In the genomic region with DNA sequence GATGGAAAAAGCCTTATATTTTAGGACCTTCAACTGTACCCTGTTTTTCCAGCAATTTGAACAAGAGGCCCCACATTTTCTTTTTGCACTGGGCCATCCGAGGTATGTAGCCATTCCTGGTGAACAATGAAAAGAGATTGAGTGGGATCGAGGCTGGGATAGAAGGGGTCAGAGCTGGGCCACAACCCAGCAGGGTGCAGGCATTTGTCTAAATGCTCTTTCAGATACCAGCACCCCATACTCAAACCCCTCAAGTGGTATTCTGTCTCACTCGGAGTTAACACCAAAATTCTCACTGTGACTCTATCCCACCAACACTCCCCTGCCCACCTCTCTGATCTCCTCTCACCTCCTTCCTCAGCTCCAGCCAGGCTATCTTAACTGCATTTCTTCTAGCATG, we compare ENCODE assay signal across 12 cellular contexts.
"Had no signal": no experiment of that assay in that cellular context is flagged by ENCODE, and none has a peak within 500 bp of the region (broad histone marks: within the 10 kb centered on the region; RNA-seq: fewer than 3 reads in every experiment).

No MANE protein-coding gene starts in this region.

- H3K4me2 ChIP-seq: hepatocyte had no signal

- DNase-seq: activated CD4-positive, alpha-beta T cell treated with anti-CD3 and anti-CD28 coated beads, Interleukin-2, amount 50 U/mL, for 4 hours; activated CD4-positive, CD25-positive, alpha-beta regulatory T cell treated with anti-CD3 and anti-CD28 coated beads, Interleukin-2, amount 50 U/mL, for 72 hours; activated naive CD4-positive, alpha-beta T cell treated with anti-CD3 and anti-CD28 coated beads for 36 hours; activated naive CD8-positive, alpha-beta T cell treated with anti-CD3 and anti-CD28 coated beads, Interleukin-2, amount 50 U/mL, for 24 hours; stimulated activated CD4-positive, alpha-beta T cell treated with anti-CD3 and anti-CD28 coated beads, Interleukin-2, amount 100 ng/mL, for 48 hours; tibial artery had no signal

- H3K27ac Mint-ChIP-seq: activated naive CD4-positive, alpha-beta T cell treated with anti-CD3 and anti-CD28 coated beads for 36 hours; activated naive CD8-positive, alpha-beta T cell treated with anti-CD3 and anti-CD28 coated beads, Interleukin-2, amount 50 U/mL, for 24 hours; activated T-helper 2 cell treated with anti-CD3 and anti-CD28 coated beads, Interferon-gamma antibody, Interleukin-2, Interleukin-4, amounts not matched to agents 10 μg/mL and 5 μg/mL and 100 μg/mL, durations not matched to agents 14 hours and 24 hours and 36 hours; natural killer cell treated with Interleukin-12 subunit alpha and Interleukin-12 subunit beta and Interleukin-15 and Interleukin-18, amount 100 ng/mL, for 72 hours; stimulated activated memory B cell treated with anti-CD40 and anti-IgM and Interleukin-4, amounts not matched to agents 10 μg/mL and 1 μg/mL and 100 μg/mL, for 72 hours had no signal

- H3K27me3 ChIP-seq: ascending aorta, breast epithelium, hepatocyte, tibial artery had no signal

- ATAC-seq: activated naive CD8-positive, alpha-beta T cell treated with anti-CD3 and anti-CD28 coated beads, Interleukin-2, amount 50 U/mL, for 24 hours; natural killer cell treated with Interleukin-12 subunit alpha and Interleukin-12 subunit beta and Interleukin-15 and Interleukin-18, amount 100 ng/mL, for 72 hours; stimulated activated memory B cell treated with anti-CD40 and anti-IgM and Interleukin-4, amounts not matched to agents 10 μg/mL and 1 μg/mL and 100 μg/mL, for 72 hours had no signal

- H3K9me3 Mint-ChIP-seq: stimulated activated memory B cell treated with anti-CD40 and anti-IgM and Interleukin-4, amounts not matched to agents 10 μg/mL and 1 μg/mL and 100 μg/mL, for 72 hours had no signal

- H3K9me3 ChIP-seq: ascending aorta, breast epithelium, tibial artery had no signal

- H3K27ac ChIP-seq: ascending aorta, breast epithelium, hepatocyte, tibial artery had no signal

- H3K36me3 Mint-ChIP-seq: stimulated activated memory B cell treated with anti-CD40 and anti-IgM and Interleukin-4, amounts not matched to agents 10 μg/mL and 1 μg/mL and 100 μg/mL, for 72 hours had no signal

- H2AFZ ChIP-seq: hepatocyte had no signal

- H3K4me3 Mint-ChIP-seq: activated naive CD4-positive, alpha-beta T cell treated with anti-CD3 and anti-CD28 coated beads for 36 hours; activated naive CD8-positive, alpha-beta T cell treated with anti-CD3 and anti-CD28 coated beads, Interleukin-2, amount 50 U/mL, for 24 hours; natural killer cell treated with Interleukin-12 subunit alpha and Interleukin-12 subunit beta and Interleukin-15 and Interleukin-18, amount 100 ng/mL, for 72 hours; stimulated activated memory B cell treated with anti-CD40 and anti-IgM and Interleukin-4, amounts not matched to agents 10 μg/mL and 1 μg/mL and 100 μg/mL, for 72 hours had no signal

- H3K79me2 ChIP-seq: hepatocyte had no signal

- H3K27me3 Mint-ChIP-seq: natural killer cell treated with Interleukin-12 subunit alpha and Interleukin-12 subunit beta and Interleukin-15 and Interleukin-18, amount 100 ng/mL, for 72 hours had no signal

- H3K4me3 ChIP-seq: ascending aorta, breast epithelium, hepatocyte, tibial artery had no signal

- H3K36me3 ChIP-seq: ascending aorta, breast epithelium, tibial artery had no signal

- H3K4me1 ChIP-seq: ascending aorta, breast epithelium had no signal
